Comparison of ENCODE assay signal across 23 cellular contexts in genomic region chr10:80264081-80265056, GRCh38. TPM values are rescaled to one million over a fixed set of nuclear protein-coding genes. Genes with fewer than 3 reads are reported as not detected.
DNase-seq lines count a peak whose midpoint lies in the region; ATAC-seq, FAIRE-seq and TF ChIP-seq lines count a peak whose summit lies in the region.
"Had no signal": no experiment of that assay in that cellular context is flagged by ENCODE, and none has a peak within 500 bp of the region (broad histone marks: within the 10 kb centered on the region; RNA-seq: fewer than 3 reads in every experiment).

No MANE protein-coding gene starts in this region.

- TF ChIP-seq POLR2A in testis (IDR thresholded peaks at IDR 0.05) (no peak), GM12892 (IDR thresholded peaks at IDR 0.05; ENCODE audit: low read depth, low read length) (no peak)

- H3K4ac ChIP-seq in mesendoderm (ENCODE audit: low read depth, low read length), result no peak overlapping the region

- H4K8ac ChIP-seq in mesendoderm (ENCODE audit: low read depth, low read length), result no peak overlapping the region

- no peak overlapping the region for H2BK120ac ChIP-seq in mesendoderm (ENCODE audit: low read depth, low read length)

- no peaks in the 10 kb centered on the region for H3K79me1 ChIP-seq in mesendoderm (ENCODE audit: low read length)

- H3K27me3 Mint-ChIP-seq in endodermal cell (ENCODE audit: insufficient read depth), result no peaks in the 10 kb centered on the region

- H3K9ac ChIP-seq in endodermal cell (ENCODE audit: extremely low read depth, low read length, poor library complexity, severe bottlenecking) (no peak overlapping the region), mesendoderm (ENCODE audit: low read length) (no peak overlapping the region)
- H3K9ac ChIP-seq: BLaER1 had no signal

- no peak overlapping the region for H2BK15ac ChIP-seq in mesendoderm (replicated peaks; ENCODE audit: low read depth)

- H4K5ac ChIP-seq in mesendoderm (ENCODE audit: low read length), result no peak overlapping the region

- H3K56ac ChIP-seq in mesendoderm (ENCODE audit: low read length), result no peak overlapping the region

- peak overlapping the region; percentile 18 for H2AK5ac ChIP-seq in mesendoderm (ENCODE audit: low read length)

- no peak overlapping the region for H3K18ac ChIP-seq in mesendoderm (ENCODE audit: low read length)

- H3K27ac Mint-ChIP-seq in endodermal cell, result no peak overlapping the region
- H3K27ac Mint-ChIP-seq: CD4-positive, alpha-beta T cell had no signal

- H3K4me1 ChIP-seq in endodermal cell (ENCODE audit: control insufficient read depth, insufficient read depth, low read length), result peaks cover 6% of the 10 kb centered on the region
- H3K4me1 ChIP-seq in mesendoderm (ENCODE audit: control insufficient read depth, low read depth, low read length), result peaks cover 7% of the 10 kb centered on the region
- H3K4me1 ChIP-seq in testis, result peaks cover 36% of the 10 kb centered on the region

- no peak overlapping the region for H3K4me3 Mint-ChIP-seq in endodermal cell
- H3K4me3 Mint-ChIP-seq: CD4-positive, alpha-beta T cell; H9 had no signal

- FAIRE-seq in GM12892 (lab: Jason Lieb, UNC), result no peak
- FAIRE-seq: A204.1, D721Med had no signal

- peaks cover 9% of the 10 kb centered on the region for H3K4me1 Mint-ChIP-seq in endodermal cell

- peaks cover 9% of the 10 kb centered on the region for H3K9me3 Mint-ChIP-seq in endodermal cell

- no peak overlapping the region for H3K23ac ChIP-seq in mesendoderm (ENCODE audit: low read length)

- H3K79me2 ChIP-seq in mesendoderm (ENCODE audit: control insufficient read depth, insufficient read depth, low read length), result no peaks in the 10 kb centered on the region

- H3K27me3 ChIP-seq in H7 (ENCODE audit: control insufficient read depth, insufficient read depth, low read length) (no peaks in the 10 kb centered on the region), endodermal cell (ENCODE audit: control insufficient read depth, insufficient read depth, low read length, poor library complexity, severe bottlenecking) (no peaks in the 10 kb centered on the region), mesendoderm (ENCODE audit: insufficient read depth, low read length, poor library complexity) (no peaks in the 10 kb centered on the region), testis (no peaks in the 10 kb centered on the region)
- H3K27me3 ChIP-seq: BLaER1 had no signal

- H3K4me3 ChIP-seq in H7 (ENCODE audit: insufficient read depth, low read depth, low read length) (no peak overlapping the region), endodermal cell (ENCODE audit: low read length) (no peak overlapping the region), mesendoderm (ENCODE audit: low read length) (no peak overlapping the region), testis (no peak overlapping the region)
- H3K4me3 ChIP-seq: BLaER1, PC-9 had no signal

- intact Hi-C loops in testis (cut with DNase I; ENCODE audit: low total_unique reads), result no loop called here

- DNase-seq in H7, result peak; percentile 54
- peak; percentile 49 for DNase-seq in endodermal cell
- no peak for DNase-seq in mesendoderm
- no peak for DNase-seq in testis
- no peak for DNase-seq in GM12892 (ENCODE audit: insufficient read length)
- DNase-seq: CD4-positive, alpha-beta T cell; H9; IMR-90; KG1; MM.1S; NCI-H2029; NCI-H446 treated with DMSO at 0.1 percent for 48 hours; NCI-H526; NCI-H82; PC-9; SHP77 had no signal

- H3K36me3 ChIP-seq in H7 (replicated peaks; ENCODE audit: control insufficient read depth, insufficient read depth, low read length) (no peaks in the 10 kb centered on the region), endodermal cell (ENCODE audit: control insufficient read depth, insufficient read depth, low read length) (no peaks in the 10 kb centered on the region), mesendoderm (ENCODE audit: control insufficient read depth, insufficient read depth, low read length) (no peaks in the 10 kb centered on the region), testis (ENCODE audit: low read depth, missing control alignments) (no peaks in the 10 kb centered on the region)
- H3K36me3 ChIP-seq: BLaER1 had no signal

- H3K36me3 Mint-ChIP-seq in endodermal cell (ENCODE audit: low read depth), result no peaks in the 10 kb centered on the region

- H3K27ac ChIP-seq in endodermal cell (ENCODE audit: low read depth, low read length) (no peak overlapping the region), mesendoderm (ENCODE audit: low read depth, low read length) (no peak overlapping the region), testis (peak overlapping the region; percentile 73 to 86)
- H3K27ac ChIP-seq: BLaER1, PC-9 had no signal

- H2BK5ac ChIP-seq in mesendoderm (ENCODE audit: low read length), result no peak overlapping the region

- 90 to 91% methylated on average over 13 to 25 of the region's 25 CpGs for WGBS in endodermal cell (ENCODE audit: insufficient coverage in 1 of 2, insufficient read length in 1 of 2), 2 experiments
- WGBS in mesendoderm (ENCODE audit: extremely low coverage, insufficient coverage, low lambda C conversion rate), result no CpG with 5 or more reads among the region's 25 CpGs
- whole genome bisulfite sequencing in testis, 2 donors, result 74 to 85% methylated on average over 18 to 25 of the region's 25 CpGs

- H3K9me3 ChIP-seq in endodermal cell (ENCODE audit: control insufficient read depth, low read length), result peaks cover 11% of the 10 kb centered on the region
- H3K9me3 ChIP-seq in testis, result no peaks in the 10 kb centered on the region

- no peak for TF ChIP-seq CTCF in endodermal cell (conservative IDR thresholded peaks at IDR 0.05)
- TF ChIP-seq CTCF in testis (IDR thresholded peaks at IDR 0.05), result no peak

- ATAC-seq in HG03442 (IDR thresholded peaks at IDR 0.05; ENCODE audit: unreplicated experiment) (no peak), GM19467 (IDR thresholded peaks at IDR 0.05; ENCODE audit: unreplicated experiment) (no peak)

- H3K4me2 ChIP-seq in mesendoderm (ENCODE audit: low read length), result no peak overlapping the region
- H3K4me2 ChIP-seq: BLaER1, PC-9 had no signal

RNA-seq across cellular contexts. Expression of gene MAT1A, which starts 25.1 kb away (rescaled TPM):
- 0.07 and 0.52 TPM in 2 replicates for total RNA-seq in H7 (2014; rRNA removed; shearing (Covaris generic))
- under 1 TPM; 0.53 to 0.58 TPM for total RNA-seq in endodermal cell
- polyA plus RNA-seq in endodermal cell (2013, experiment 1 of 2), result 0.07 TPM
- polyA plus RNA-seq in endodermal cell (2013, experiment 2 of 2), result 0.08 TPM
- 0.60 TPM for polyA plus RNA-seq in mesendoderm (2013, experiment 1 of 2)
- 0.76 TPM for polyA plus RNA-seq in mesendoderm (2013, experiment 2 of 2)
- total RNA-seq in testis, result 1 to 10 TPM; 5.6 to 8.3 TPM
- 8.3 TPM for polyA plus RNA-seq in testis (ENCODE audit: insufficient read depth, low read depth, low replicate concordance)
- not detected for polyA plus RNA-seq in GM12892 (2012; ENCODE audit: missing spikeins)
- total RNA-seq: CD4-positive, alpha-beta T cell; IMR-90; PC-9; RPMI7951 had no signal
- polyA plus RNA-seq: AG04450, IMR-90 had no signal

RNA-seq across cellular contexts. Expression of gene ANXA11, which starts 59.0 kb away (rescaled TPM):
- 42.1 and 67.3 TPM in 2 replicates for total RNA-seq in H7 (2014; rRNA removed; shearing (Covaris generic))
- total RNA-seq in endodermal cell (100 to 1,000 TPM; 104 to 134 TPM), testis (10 to 100 TPM; 46.5 to 64.0 TPM)
- 39.4 TPM for polyA plus RNA-seq in endodermal cell (2013, experiment 1 of 2)
- 35.8 TPM for polyA plus RNA-seq in endodermal cell (2013, experiment 2 of 2)
- polyA plus RNA-seq in mesendoderm (2013, experiment 1 of 2), result 235 TPM
- polyA plus RNA-seq in mesendoderm (2013, experiment 2 of 2), result 239 TPM
- 116 TPM for polyA plus RNA-seq in testis (ENCODE audit: insufficient read depth, low read depth, low replicate concordance)
- 107 TPM for polyA plus RNA-seq in GM12892 (2012; ENCODE audit: missing spikeins)

Comparison
In these comparisons a context has a peak if more than half of its experiments do, and no peak if none do; other contexts are left out.
1. DNase-seq: peak in H7 (single experiment) and endodermal cell (single experiment); none in mesendoderm (single experiment), testis (single experiment) and GM12892 (single experiment).
2. H3K27ac ChIP-seq: peak in testis (2 of 2); none in endodermal cell (single experiment) and mesendoderm (single experiment).